33 cellular contexts compared by ENCODE assay signal in genomic region chr19:15643387-15643786, GRCh38. TPM values are rescaled to one million over a fixed set of nuclear protein-coding genes. Genes with fewer than 3 reads are reported as not detected.
"Had no signal": no experiment of that assay in that cellular context is flagged by ENCODE, and none has a peak within 500 bp of the region (broad histone marks: within the 10 kb centered on the region; RNA-seq: fewer than 3 reads in every experiment).

No MANE protein-coding gene starts in this region.

- ATAC-seq: heart right ventricle; left cardiac atrium; left lung; natural killer cell; pancreas; right cardiac atrium; stimulated activated memory B cell treated with anti-CD40 and anti-IgM and Interleukin-4, amounts not matched to agents 10 μg/mL and 1 μg/mL and 100 μg/mL, for 72 hours; stimulated activated naive CD8-positive, alpha-beta T cell treated with anti-CD3 and anti-CD28 coated beads, Interleukin-15, Interleukin-2, amounts not matched to agents 100 U/mL and 50 U/mL, for 24 hours had no signal

- H3K4me3 ChIP-seq: heart right ventricle, hepatocyte, left lung, lung, neural progenitor cell, pancreas, prostate gland, sigmoid colon, stomach, testis, thyroid gland, transverse colon, upper lobe of left lung, vagina had no signal

- H3K4me1 ChIP-seq: neural progenitor cell, pancreas, prostate gland, sigmoid colon, thyroid gland, upper lobe of left lung had no signal

- H3K27me3 ChIP-seq: heart right ventricle, hepatocyte, neural progenitor cell, pancreas, sigmoid colon, testis, thyroid gland, transverse colon, upper lobe of left lung, vagina had no signal

- H3K79me2 ChIP-seq: hepatocyte had no signal

- DNase-seq: heart right ventricle; islet precursor cell; kidney glomerular epithelial cell; left cardiac atrium; left lung; mesendoderm; naive B cell; natural killer cell; nephron progenitor cell; pancreas; posterior cingulate gyrus; retina; right cardiac atrium; sigmoid colon; small intestine; stimulated activated CD4-positive, alpha-beta T cell treated with anti-CD3 and anti-CD28 coated beads, Interleukin-1b, Interleukin-23, amount 100 ng/mL, for 48 hours; stimulated activated CD4-positive, alpha-beta T cell treated with anti-CD3 and anti-CD28 coated beads, Interleukin-2, amount 100 ng/mL, for 48 hours; stimulated activated CD4-positive, alpha-beta T cell treated with anti-CD3 and anti-CD28 coated beads, Interleukin-4, amount 100 ng/mL, for 4 hours; stimulated activated CD8-positive, alpha-beta memory T cell treated with anti-CD3 and anti-CD28 coated beads, Interleukin-4, amount 100 ng/mL, for 48 hours; stimulated activated naive CD8-positive, alpha-beta T cell treated with anti-CD3 and anti-CD28 coated beads, Interleukin-15, Interleukin-2, amounts not matched to agents 100 U/mL and 50 U/mL, for 24 hours; stomach; testis; thyroid gland; transverse colon; upper lobe of left lung had no signal

- H3K9me3 ChIP-seq: left lung, pancreas, prostate gland, sigmoid colon, stomach, testis, thyroid gland, transverse colon, upper lobe of left lung, vagina had no signal

- H3K36me3 ChIP-seq: heart right ventricle, left lung, neural progenitor cell, pancreas, prostate gland, sigmoid colon, stomach, thyroid gland, transverse colon, upper lobe of left lung, vagina had no signal

- H3K27ac ChIP-seq: heart right ventricle, hepatocyte, neural progenitor cell, pancreas, prostate gland, sigmoid colon, stomach, testis, thyroid gland, transverse colon, upper lobe of left lung, vagina had no signal

- H3K4me2 ChIP-seq: hepatocyte, neural progenitor cell had no signal

- FAIRE-seq: pancreas, small intestine had no signal

- H2AFZ ChIP-seq: hepatocyte, neural progenitor cell had no signal

- H3K9ac ChIP-seq: neural progenitor cell had no signal

RNA-seq across cellular contexts. Expression of gene CYP4F3, which starts 2.7 kb away (rescaled TPM):
- total RNA-seq: mesothelial cell of epicardium, sigmoid colon had no signal

RNA-seq across cellular contexts. Expression of gene CYP4F8, which starts 28.4 kb away (rescaled TPM):
- total RNA-seq: heart right ventricle, hepatocyte, left cardiac atrium, left lung, lung, mesothelial cell of epicardium, natural killer cell, omental fat pad, pancreas, right cardiac atrium, sigmoid colon, stomach, thyroid gland, transverse colon, upper lobe of left lung had no signal
- polyA plus RNA-seq: heart right ventricle, hepatocyte, lung, pancreas, right cardiac atrium, sigmoid colon, small intestine, stomach had no signal

RNA-seq across cellular contexts. Expression of gene CYP4F12, which starts 29.5 kb away (rescaled TPM):
- total RNA-seq: mesothelial cell of epicardium had no signal
